ENCODE assay signal across 1 cellular context in the genomic region with DNA sequence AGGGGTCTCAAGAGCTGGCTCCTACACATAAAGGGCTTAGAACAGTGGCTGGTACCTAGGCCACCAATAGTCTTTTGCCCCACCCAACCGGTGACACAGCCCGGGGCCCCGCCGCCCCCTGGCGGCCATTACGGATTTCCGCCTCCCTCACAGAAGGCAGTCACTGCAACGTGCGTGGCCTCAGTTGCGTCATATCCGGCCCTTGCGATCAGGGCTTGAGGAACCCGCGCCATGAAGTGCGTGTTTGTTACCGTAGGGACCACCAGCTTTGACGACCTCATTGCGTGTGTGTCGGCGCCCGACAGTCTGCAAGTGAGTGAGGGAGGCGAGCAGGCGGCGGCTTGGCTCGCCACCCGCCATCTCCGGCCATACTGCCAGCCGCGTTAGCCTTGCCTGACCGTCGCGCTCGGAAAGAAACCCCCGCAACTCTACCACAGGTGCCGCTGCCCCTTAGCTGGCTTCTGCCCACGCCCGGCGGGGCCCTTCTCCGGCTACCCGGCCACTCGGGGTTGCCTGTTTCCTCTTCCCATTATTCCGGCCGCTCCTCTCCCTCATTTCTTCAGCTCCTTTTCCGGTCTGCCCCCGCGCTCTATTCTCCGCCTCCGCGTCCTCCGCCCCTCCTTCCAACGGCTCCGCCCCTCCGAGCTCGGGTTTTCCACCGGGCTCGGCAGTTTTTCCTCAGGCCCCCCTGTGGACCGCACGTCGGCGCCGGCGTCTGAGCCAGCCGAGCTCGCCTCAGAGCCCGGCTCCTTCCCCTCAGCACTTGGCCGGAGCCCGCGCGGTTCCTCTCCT.
A peak's percentile ranks its signal among the peaks of the same experiment; 100 is the strongest.
TF ChIP-seq lines count a peak whose summit lies in the region.

Gene ALG13 (plus strand): TSS at position 183 of the 792 bp plus-strand sequence. CDS start 49 bp downstream, at position 232.

TF ChIP-seq in HEK293, 187 proteins besides CTCF, POLR2A, EP300 and RAD21 (continued from another document and continues in another):
- TF ChIP-seq HIC1 (tag by site-specific recombination; IDR thresholded peaks at IDR 0.05) (peak; percentile 82; the same call in 1 of the 2 replicates), SP2 (tag by site-specific recombination; IDR thresholded peaks at IDR 0.05) (peak; percentile 76), ZNF433 (tag by site-specific recombination; IDR thresholded peaks at IDR 0.05; ENCODE audit: low read depth) (no peak), ZNF366 (tag by site-specific recombination; conservative IDR thresholded peaks at IDR 0.05) (peak; percentile 88), KLF16 (tag by site-specific recombination; IDR thresholded peaks at IDR 0.05) (peak; percentile 65), ZFHX2 (tag by site-specific recombination; conservative IDR thresholded peaks at IDR 0.05) (peak; percentile 87), ZNF24 (tag by site-specific recombination; IDR thresholded peaks at IDR 0.05) (peak; percentile 92), SCRT1 (tag by site-specific recombination; IDR thresholded peaks at IDR 0.05; ENCODE audit: borderline replicate concordance) (no peak), ZNF16 (tag by site-specific recombination; IDR thresholded peaks at IDR 0.05; ENCODE audit: low read depth) (no peak), ZNF184 (tag by site-specific recombination; IDR thresholded peaks at IDR 0.05) (no peak), YY1 (tag by site-specific recombination; IDR thresholded peaks at IDR 0.05) (peak; percentile 82), HOXD13 (CRISPR knock-in tag; IDR thresholded peaks at IDR 0.05; ENCODE audit: borderline replicate concordance) (peak; percentile 50; the same call in 1 of the 2 replicates), ZBTB7A (tag by site-specific recombination; IDR thresholded peaks at IDR 0.05; ENCODE audit: low read depth) (0 out of 2 replicates have a peak, but pooled peaks have one; percentile 22), ATF2 (tag by site-specific recombination; IDR thresholded peaks at IDR 0.05; ENCODE audit: low read depth) (peak; percentile 70), ZNF324 (tag by site-specific recombination; IDR thresholded peaks at IDR 0.05) (peak; percentile 74; the same call in 1 of the 2 replicates), ZNF629 (tag by site-specific recombination; IDR thresholded peaks at IDR 0.05) (peak; percentile 97), ZNF501 (tag by site-specific recombination; IDR thresholded peaks at IDR 0.05) (peak; percentile 61; the same call in 1 of the 2 replicates), ZNF155 (tag by site-specific recombination; IDR thresholded peaks at IDR 0.05) (no peak), SETDB1 (IDR thresholded peaks at IDR 0.05; ENCODE audit: insufficient read length, low read length) (peak; percentile 51), KLF9 (tag by site-specific recombination; IDR thresholded peaks at IDR 0.05; ENCODE audit: low read depth) (peak; percentile 57), ZBTB11 (tag by site-specific recombination; conservative IDR thresholded peaks at IDR 0.05; ENCODE audit: low read depth) (peak; percentile 93), PRDM4 (tag by site-specific recombination; IDR thresholded peaks at IDR 0.05) (peak; percentile 36; the same call in 1 of the 2 replicates), GFI1B (tag by site-specific recombination; IDR thresholded peaks at IDR 0.05) (no peak), ZFP69B (tag by site-specific recombination; IDR thresholded peaks at IDR 0.05) (peak; percentile 46), ZNF423 (tag by site-specific recombination; IDR thresholded peaks at IDR 0.05) (0 out of 2 replicates have a peak, but pooled peaks have one; percentile 18), ZNF274 (IDR thresholded peaks at IDR 0.05; ENCODE audit: low read length) (no peak), ZNF274 (tag by site-specific recombination; IDR thresholded peaks at IDR 0.05; ENCODE audit: borderline replicate concordance) (no peak), ZNF362 (tag by site-specific recombination; IDR thresholded peaks at IDR 0.05) (no peak), ZNF292 (tag by site-specific recombination; IDR thresholded peaks at IDR 0.05; ENCODE audit: borderline replicate concordance, low read depth) (no peak)
- TF ChIP-seq, protein P1, sequence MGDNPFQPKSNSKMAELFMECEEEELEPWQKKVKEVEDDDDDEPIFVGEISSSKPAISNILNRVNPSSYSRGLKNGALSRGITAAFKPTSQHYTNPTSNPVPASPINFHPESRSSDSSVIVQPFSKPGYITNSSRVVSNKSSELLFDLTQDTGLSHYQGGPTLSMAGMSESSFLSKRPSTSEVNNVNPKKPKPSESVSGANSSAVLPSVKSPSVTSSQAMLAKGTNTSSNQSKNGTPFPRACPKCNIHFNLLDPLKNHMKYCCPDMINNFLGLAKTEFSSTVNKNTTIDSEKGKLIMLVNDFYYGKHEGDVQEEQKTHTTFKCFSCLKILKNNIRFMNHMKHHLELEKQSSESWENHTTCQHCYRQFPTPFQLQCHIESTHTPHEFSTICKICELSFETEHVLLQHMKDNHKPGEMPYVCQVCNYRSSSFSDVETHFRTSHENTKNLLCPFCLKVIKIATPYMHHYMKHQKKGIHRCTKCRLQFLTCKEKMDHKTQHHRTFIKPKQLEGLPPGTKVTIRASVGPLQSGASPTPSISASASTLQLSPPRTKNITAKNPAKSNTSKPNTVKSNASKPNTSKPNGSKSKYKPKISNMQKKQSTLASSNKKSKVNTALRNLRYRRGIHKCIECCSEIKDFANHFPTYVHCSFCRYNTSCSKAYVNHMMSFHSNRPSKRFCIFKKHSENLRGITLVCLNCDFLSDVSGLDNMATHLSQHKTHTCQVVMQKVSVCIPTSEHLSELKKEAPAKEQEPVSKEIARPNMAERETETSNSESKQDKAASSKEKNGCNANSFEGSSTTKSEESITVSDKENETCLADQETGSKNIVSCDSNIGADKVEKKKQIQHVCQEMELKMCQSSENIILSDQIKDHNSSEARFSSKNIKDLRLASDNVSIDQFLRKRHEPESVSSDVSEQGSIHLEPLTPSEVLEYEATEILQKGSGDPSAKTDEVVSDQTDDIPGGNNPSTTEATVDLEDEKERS (tag by site-specific recombination; IDR thresholded peaks at IDR 0.05) = 0 out of 2 replicates have a peak, but pooled peaks have one; percentile 24
- TF ChIP-seq, protein P2, sequence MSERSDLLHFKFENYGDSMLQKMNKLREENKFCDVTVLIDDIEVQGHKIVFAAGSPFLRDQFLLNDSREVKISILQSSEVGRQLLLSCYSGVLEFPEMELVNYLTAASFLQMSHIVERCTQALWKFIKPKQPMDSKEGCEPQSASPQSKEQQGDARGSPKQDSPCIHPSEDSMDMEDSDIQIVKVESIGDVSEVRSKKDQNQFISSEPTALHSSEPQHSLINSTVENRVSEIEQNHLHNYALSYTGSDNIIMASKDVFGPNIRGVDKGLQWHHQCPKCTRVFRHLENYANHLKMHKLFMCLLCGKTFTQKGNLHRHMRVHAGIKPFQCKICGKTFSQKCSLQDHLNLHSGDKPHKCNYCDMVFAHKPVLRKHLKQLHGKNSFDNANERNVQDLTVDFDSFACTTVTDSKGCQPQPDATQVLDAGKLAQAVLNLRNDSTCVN (tag by site-specific recombination; optimal IDR thresholded peaks at IDR 0.05) = peak; percentile 59
- TF ChIP-seq, protein P3, sequence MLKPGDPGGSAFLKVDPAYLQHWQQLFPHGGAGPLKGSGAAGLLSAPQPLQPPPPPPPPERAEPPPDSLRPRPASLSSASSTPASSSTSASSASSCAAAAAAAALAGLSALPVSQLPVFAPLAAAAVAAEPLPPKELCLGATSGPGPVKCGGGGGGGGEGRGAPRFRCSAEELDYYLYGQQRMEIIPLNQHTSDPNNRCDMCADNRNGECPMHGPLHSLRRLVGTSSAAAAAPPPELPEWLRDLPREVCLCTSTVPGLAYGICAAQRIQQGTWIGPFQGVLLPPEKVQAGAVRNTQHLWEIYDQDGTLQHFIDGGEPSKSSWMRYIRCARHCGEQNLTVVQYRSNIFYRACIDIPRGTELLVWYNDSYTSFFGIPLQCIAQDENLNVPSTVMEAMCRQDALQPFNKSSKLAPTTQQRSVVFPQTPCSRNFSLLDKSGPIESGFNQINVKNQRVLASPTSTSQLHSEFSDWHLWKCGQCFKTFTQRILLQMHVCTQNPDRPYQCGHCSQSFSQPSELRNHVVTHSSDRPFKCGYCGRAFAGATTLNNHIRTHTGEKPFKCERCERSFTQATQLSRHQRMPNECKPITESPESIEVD (tag by site-specific recombination; IDR thresholded peaks at IDR 0.05) = peak; percentile 11; the same call in 1 of the 2 replicates
- TF ChIP-seq, protein P4, sequence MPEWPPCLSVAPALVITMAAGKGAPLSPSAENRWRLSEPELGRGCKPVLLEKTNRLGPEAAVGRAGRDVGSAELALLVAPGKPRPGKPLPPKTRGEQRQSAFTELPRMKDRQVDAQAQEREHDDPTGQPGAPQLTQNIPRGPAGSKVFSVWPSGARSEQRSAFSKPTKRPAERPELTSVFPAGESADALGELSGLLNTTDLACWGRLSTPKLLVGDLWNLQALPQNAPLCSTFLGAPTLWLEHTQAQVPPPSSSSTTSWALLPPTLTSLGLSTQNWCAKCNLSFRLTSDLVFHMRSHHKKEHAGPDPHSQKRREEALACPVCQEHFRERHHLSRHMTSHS (tag by site-specific recombination; IDR thresholded peaks at IDR 0.05) = no peak
